In genomic region chr16:789451-789850, GRCh38 we compare ENCODE assay signal across 1 cellular context.
TF ChIP-seq lines count a peak whose summit lies in the region.

No MANE protein-coding gene starts in this region.

TF ChIP-seq in endothelial cell of umbilical vein, 7 proteins besides CTCF, POLR2A, EP300 and RAD21 (continued from another document):
- no peak for TF ChIP-seq GATA2 (IDR thresholded peaks at IDR 0.05; ENCODE audit: insufficient read depth, insufficient read length, low read depth, low read length)
- TF ChIP-seq EZH2 (IDR thresholded peaks at IDR 0.05; ENCODE audit: borderline replicate concordance, low read depth, low read length, severe bottlenecking) = no peak
